ENCODE assay signal across 21 cellular contexts in genomic region chr9:68711281-68711680, GRCh38. TPM values are rescaled to one million over a fixed set of nuclear protein-coding genes. Genes with fewer than 3 reads are reported as not detected.
DNase-seq lines count a peak whose midpoint lies in the region; ATAC-seq and TF ChIP-seq lines count a peak whose summit lies in the region.
"Had no signal": no experiment of that assay in that cellular context is flagged by ENCODE, and none has a peak within 500 bp of the region (broad histone marks: within the 10 kb centered on the region; RNA-seq: fewer than 3 reads in every experiment).

No MANE protein-coding gene starts in this region.

- H3K27me3 Mint-ChIP-seq in natural killer cell (ENCODE audit: low read depth in 2 of 2), result peaks cover 39 to 62% of the 10 kb centered on the region in 2 donors

- H3K27ac Mint-ChIP-seq in natural killer cell, result no peak overlapping the region
- H3K27ac Mint-ChIP-seq: CD4-positive, CD25-positive, alpha-beta regulatory T cell; T-helper 1 cell treated with Interleukin-12 subunit alpha and Interleukin-12 subunit beta and Interleukin-4 antibody, amounts not matched to agents 30 μg/mL and 1 μg/mL, for 36 hours had no signal

- H3K4me1 Mint-ChIP-seq in natural killer cell, result peaks cover 0 to 3% of the 10 kb centered on the region in 2 donors

- ATAC-seq in natural killer cell, result no peak
- no peak for ATAC-seq in GM21360 (IDR thresholded peaks at IDR 0.05; ENCODE audit: unreplicated experiment)
- ATAC-seq: A549, PC-3 had no signal

- DNase-seq in COR-L47 (lab: John Stamatoyannopoulos, UW), result peak; percentile 46
- peak; percentile 92 for DNase-seq in LNCaP clone FGC (ENCODE audit: low read depth)
- DNase-seq in NCI-H2029 (lab: John Stamatoyannopoulos, UW), result peak; percentile 81
- DNase-seq in NCI-H748 (lab: John Stamatoyannopoulos, UW; ENCODE audit: unreplicated experiment), result peak; percentile 79
- no peak for DNase-seq in natural killer cell
- no peak for DNase-seq in DMS79 (lab: John Stamatoyannopoulos, UW)
- no peak for DNase-seq in activated CD8-positive, alpha-beta memory T cell treated with anti-CD3 and anti-CD28 coated beads, Interleukin-2, amount 50 U/mL, for 4 hours
- DNase-seq: CD4-positive, CD25-positive, alpha-beta regulatory T cell; GDM1; H7; MM.1S; NCI-H1048; NCI-H187; PC-3; SHP77; T1000 had no signal

- TF ChIP-seq CTCF in LNCaP clone FGC (IDR thresholded peaks at IDR 0.05; ENCODE audit: control insufficient read depth, extremely low read depth, insufficient read depth), result no peak
- TF ChIP-seq CTCF in natural killer cell (IDR thresholded peaks at IDR 0.05), result no peak

- intact Hi-C loops in natural killer cell (cut with micrococcal nuclease), result no loop called here

- no peak overlapping the region for H3K4me3 ChIP-seq in LNCaP clone FGC (ENCODE audit: low read depth, low read length)
- H3K4me3 ChIP-seq: A549 had no signal

- no peaks in the 10 kb centered on the region for H3K36me3 Mint-ChIP-seq in natural killer cell
- H3K36me3 Mint-ChIP-seq: CD4-positive, CD25-positive, alpha-beta regulatory T cell had no signal

- H3K9me3 Mint-ChIP-seq in natural killer cell, result no peaks in the 10 kb centered on the region
- H3K9me3 Mint-ChIP-seq: T-helper 1 cell treated with Interleukin-12 subunit alpha and Interleukin-12 subunit beta and Interleukin-4 antibody, amounts not matched to agents 30 μg/mL and 1 μg/mL, for 36 hours had no signal

- H3K4me3 Mint-ChIP-seq in natural killer cell, result no peak overlapping the region
- H3K4me3 Mint-ChIP-seq: CD4-positive, CD25-positive, alpha-beta regulatory T cell; T-helper 1 cell treated with Interleukin-12 subunit alpha and Interleukin-12 subunit beta and Interleukin-4 antibody, amounts not matched to agents 30 μg/mL and 1 μg/mL, for 36 hours had no signal

RNA-seq across cellular contexts. Expression of gene PIP5K1B, which starts 6.2 kb away (rescaled TPM):
- total RNA-seq in natural killer cell, result 1 to 10 TPM in 2 of 3 donors, under 1 TPM in 1; 0.73 to 3.4 (median 1.3) TPM
- total RNA-seq: LHCN-M2, PC-3, RPMI7951 had no signal

Comparison
In these comparisons a context has a peak if more than half of its experiments do, and no peak if none do; other contexts are left out.
1. DNase-seq: peak in COR-L47 (single experiment), LNCaP clone FGC (single experiment), NCI-H2029 (single experiment) and NCI-H748 (single experiment); none in natural killer cell (single experiment), DMS79 (single experiment) and activated CD8-positive, alpha-beta memory T cell treated with anti-CD3 and anti-CD28 coated beads, Interleukin-2, amount 50 U/mL, for 4 hours (single experiment).